Comparison of ENCODE assay signal across 9 cellular contexts in genomic region chr22:39598017-39598965, GRCh38. TPM values are rescaled to one million over a fixed set of nuclear protein-coding genes. Genes with fewer than 3 reads are reported as not detected.
DNase-seq lines count a peak whose midpoint lies in the region; ATAC-seq, FAIRE-seq and TF ChIP-seq lines count a peak whose summit lies in the region.
"Had no signal": no experiment of that assay in that cellular context is flagged by ENCODE, and none has a peak within 500 bp of the region (broad histone marks: within the 10 kb centered on the region; RNA-seq: fewer than 3 reads in every experiment).

No MANE protein-coding gene starts in this region.

- BruUV-seq in HCT116 (replicated peaks; lab: Mats Ljungman, UMichigan) (no TSS peak), A673 (replicated peaks; lab: Mats Ljungman, UMichigan) (no TSS peak)

- RAD21 ChIA-PET in HCT116 (lab: Charles Lee; ENCODE audit: low non-redundant PET in 1 of 2, low total read pairs in 2 of 2, uncharacterized antibody in 2 of 2, unreplicated experiment in 2 of 2) = interaction anchor here in 1 of 2 experiments (0.5 kb wide), 1 partner anchor 29 kb away, joined by 3 read pairs; no protein-coding TSS in a partner anchor

- POLR2A ChIA-PET in HCT116 (lab: Charles Lee) = no interaction called here
- POLR2A ChIA-PET in A673 (lab: Charles Lee; ENCODE audit: low non-redundant PET) = no interaction called here

- H3K27me3 ChIP-seq in HCT116 (ENCODE audit: insufficient read depth, low read length) (peaks cover 17% of the 10 kb centered on the region; the same call in 1 of the 2 replicates), A673 (replicated peaks; ENCODE audit: insufficient read depth, low read depth, low read length, poor library complexity) (no peaks in the 10 kb centered on the region)

- peak overlapping the region; percentile 73 for H3K4me2 ChIP-seq in HCT116 (ENCODE audit: low read length)

- H3K4me1 ChIP-seq in HCT116 (ENCODE audit: control insufficient read depth in 1 of 2, insufficient read depth in 2 of 2, low read length in 2 of 2) = peaks cover 6 to 14% of the 10 kb centered on the region in 2 experiments
- no peaks in the 10 kb centered on the region for H3K4me1 ChIP-seq in A673 (ENCODE audit: insufficient read depth, low read length, poor library complexity, severe bottlenecking)

- TF ChIP-seq CTCF in HCT116 (IDR thresholded peaks at IDR 0.05 in 2 of 3, conservative IDR thresholded peaks at IDR 0.05 in 1 of 3; ENCODE audit: borderline replicate concordance in 1 of 3, insufficient read depth in 1 of 3, low read depth in 2 of 3, low read length in 2 of 3) (peak in 2 of 3 experiments; percentile 15 to 33; a peak in 4 of 6 replicates), A673 (conservative IDR thresholded peaks at IDR 0.05; ENCODE audit: low read depth, low read length) (no peak)

- H3K36me3 ChIP-seq in HCT116 (ENCODE audit: control insufficient read depth in 1 of 2, insufficient read depth in 2 of 2, low read length in 2 of 2) = no peaks in the 10 kb centered on the region
- no peaks in the 10 kb centered on the region for H3K36me3 ChIP-seq in A673 (ENCODE audit: insufficient read depth, low read length, poor library complexity, severe bottlenecking)

- intact Hi-C loops in HCT116 (cut with micrococcal nuclease) (no loop called here), A673 (cut with micrococcal nuclease; ENCODE audit: unreplicated experiment) (no loop called here)

- TF ChIP-seq POLR2A in HCT116 (IDR thresholded peaks at IDR 0.05; ENCODE audit: borderline replicate concordance, extremely low read depth, insufficient read depth, insufficient read length) = no peak

- no peaks in the 10 kb centered on the region for H3K79me2 ChIP-seq in HCT116 (ENCODE audit: insufficient read depth, low read length)

- H3K9me3 ChIP-seq in HCT116 (ENCODE audit: control insufficient read depth in 1 of 2, insufficient read depth in 1 of 2, low read depth in 1 of 2, low read length in 2 of 2) (no peaks in the 10 kb centered on the region), A673 (ENCODE audit: low read depth, low read length, poor library complexity, severe bottlenecking) (no peaks in the 10 kb centered on the region)

- no peak for FAIRE-seq in HTR-8/SVneo (lab: Jason Lieb, UNC)
- FAIRE-seq: islet of Langerhans had no signal

- H3K9ac ChIP-seq in HCT116 (ENCODE audit: low read length) = no peak overlapping the region

- H2AFZ ChIP-seq in HCT116 (ENCODE audit: low read depth, low read length, poor library complexity, severe bottlenecking) = peak overlapping the region; percentile 63

- no peak for TF ChIP-seq RAD21 in HCT116 (IDR thresholded peaks at IDR 0.05; ENCODE audit: low read depth)

- H4K20me1 ChIP-seq in HCT116 (ENCODE audit: insufficient read depth) = no peaks in the 10 kb centered on the region

- no peak overlapping the region for H3K27ac ChIP-seq in HCT116 (ENCODE audit: low read depth, low read length)
- H3K27ac ChIP-seq in A673 (ENCODE audit: low read depth, low read length, poor library complexity, severe bottlenecking) = no peak overlapping the region

- peak; percentile 92 for ATAC-seq in HCT116

- DNase-seq in HCT116 (ENCODE audit: low read depth, low spot score) = peak; percentile 57
- peak; percentile 91 for DNase-seq in activated CD4-positive, alpha-beta T cell treated with anti-CD3 and anti-CD28 coated beads for 48 hours
- peak; percentile 56 for DNase-seq in effector CD8-positive, alpha-beta T cell (lab: John Stamatoyannopoulos, UW)
- DNase-seq in stimulated activated CD4-positive, alpha-beta T cell treated with anti-CD3 and anti-CD28 coated beads, Interleukin-12 subunit alpha, Interleukin-12 subunit beta, amount 100 ng/mL, for 4 hours = peak; percentile 76
- no peak for DNase-seq in NCI-H226
- no peak for DNase-seq in OCI-M2 (lab: John Stamatoyannopoulos, UW; ENCODE audit: unreplicated experiment)
- no peak for DNase-seq in HTR-8/SVneo (ENCODE audit: insufficient read length, low spot score)
- no peak for DNase-seq in A673 (ENCODE audit: low spot score)

- H3K4me3 ChIP-seq in HCT116 (replicated peaks in 1 of 2; ENCODE audit: low read depth in 1 of 2, low read length in 2 of 2) = peak overlapping the region; percentile 5 to 32; a peak in 1 of 4 replicates
- no peak overlapping the region for H3K4me3 ChIP-seq in A673 (ENCODE audit: low read depth, low read length, poor library complexity, severe bottlenecking)

- CTCF ChIA-PET in HCT116 (lab: Charles Lee) (interaction anchor here (0.7 kb wide), 1 partner anchor 61 kb away, joined by 4 read pairs; no protein-coding TSS in a partner anchor), A673 (lab: Charles Lee) (no interaction called here)

- H3K9me2 ChIP-seq in HCT116 (ENCODE audit: insufficient read depth) = no peaks in the 10 kb centered on the region

TF ChIP-seq in HCT116, 20 proteins besides CTCF, POLR2A, EP300 and RAD21:
- TF ChIP-seq MAX (IDR thresholded peaks at IDR 0.05) = peak; percentile 27
- peak; percentile 35; the same call in 1 of the 2 replicates for TF ChIP-seq POLR2AphosphoS5 (IDR thresholded peaks at IDR 0.05; ENCODE audit: low read depth, low read length)
- TF ChIP-seq JUND (IDR thresholded peaks at IDR 0.05) = no peak

RNA-seq across cellular contexts. Expression of gene CACNA1I, which starts 27.7 kb away (rescaled TPM):
- total RNA-seq in HCT116 (2021; ENCODE audit: unreplicated experiment) (0.15 TPM), A673 (2021) (0.90 and 1.4 TPM in 2 replicates)
- polyA plus RNA-seq in HCT116 (2012) = 0.20 TPM in 2 replicates

Comparison
In these comparisons a context has a peak if more than half of its experiments do, and no peak if none do; other contexts are left out.
1. DNase-seq: peak in HCT116 (single experiment), activated CD4-positive, alpha-beta T cell treated with anti-CD3 and anti-CD28 coated beads for 48 hours (single experiment), effector CD8-positive, alpha-beta T cell (single experiment) and stimulated activated CD4-positive, alpha-beta T cell treated with anti-CD3 and anti-CD28 coated beads, Interleukin-12 subunit alpha, Interleukin-12 subunit beta, amount 100 ng/mL, for 4 hours (single experiment); none in NCI-H226 (single experiment), OCI-M2 (single experiment), HTR-8/SVneo (single experiment) and A673 (single experiment).